18 cellular contexts compared by ENCODE assay signal in the genomic region with DNA sequence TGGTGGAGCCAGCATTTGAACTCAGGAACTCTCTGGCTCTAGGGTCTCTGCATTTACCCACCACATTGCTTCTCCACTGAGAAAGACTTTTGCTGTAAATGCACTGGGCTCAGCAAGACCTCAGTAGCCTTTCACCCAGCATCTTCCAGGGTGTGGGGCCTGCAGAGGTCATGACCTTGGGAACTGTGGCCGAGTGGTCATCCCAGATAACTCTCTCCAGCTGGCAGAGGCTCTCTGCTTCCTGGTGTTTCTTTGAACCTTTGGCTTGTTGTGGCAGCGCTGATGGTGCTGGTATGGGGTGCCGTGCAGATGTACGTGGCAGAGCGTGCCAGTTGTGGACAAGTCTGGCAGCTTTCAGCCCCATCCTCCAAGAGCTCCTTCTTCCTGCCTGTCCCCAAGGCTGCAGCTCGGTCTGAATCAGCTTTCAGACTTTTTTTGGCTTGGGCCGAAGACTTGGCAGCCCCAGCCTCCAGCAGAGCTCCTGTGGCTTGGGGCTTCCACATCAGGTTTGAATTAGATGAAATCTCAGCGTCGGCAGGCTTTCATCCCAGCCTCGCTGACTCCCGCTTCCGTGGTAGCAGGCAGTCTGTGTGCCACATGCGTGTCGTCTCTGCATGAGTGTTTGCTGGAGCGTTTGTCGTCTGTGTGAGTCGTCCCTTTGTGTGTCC. TPM values are rescaled to one million over a fixed set of nuclear protein-coding genes. Genes with fewer than 3 reads are reported as not detected.
DNase-seq lines count a peak whose midpoint lies in the region; ATAC-seq, FAIRE-seq and TF ChIP-seq lines count a peak whose summit lies in the region.
"Had no signal": no experiment of that assay in that cellular context is flagged by ENCODE, and none has a peak within 500 bp of the region (broad histone marks: within the 10 kb centered on the region; RNA-seq: fewer than 3 reads in every experiment).

No MANE protein-coding gene starts in this region.

- H3K36me3 Mint-ChIP-seq in activated naive CD8-positive, alpha-beta T cell treated with anti-CD3 and anti-CD28 coated beads for 36 hours = no peaks in the 10 kb centered on the region

- H3K4me1 Mint-ChIP-seq in activated naive CD8-positive, alpha-beta T cell treated with anti-CD3 and anti-CD28 coated beads for 36 hours = no peaks in the 10 kb centered on the region
- H3K4me1 Mint-ChIP-seq: stimulated activated naive CD8-positive, alpha-beta T cell treated with anti-CD3 and anti-CD28 coated beads, Interleukin-15, amount 100 ng/mL, for 72 hours had no signal

- peaks cover 0 to 14% (median 0%) of the 10 kb centered on the region in 4 donors for H3K4me1 ChIP-seq in tibial nerve
- H3K4me1 ChIP-seq: HAP-1 had no signal

- H3K4me3 ChIP-seq in HFF-Myc (replicated peaks; ENCODE audit: low read depth, low read length) = no peak overlapping the region
- H3K4me3 ChIP-seq in tibial nerve = no peak overlapping the region
- H3K4me3 ChIP-seq: GM12878, HAP-1, ovary had no signal

- no peak for TF ChIP-seq POLR2A in tibial nerve (IDR thresholded peaks at IDR 0.05)

- no peaks in the 10 kb centered on the region for H3K9me3 ChIP-seq in tibial nerve
- H3K9me3 ChIP-seq: HAP-1, ovary had no signal

- H3K4me3 Mint-ChIP-seq in activated naive CD8-positive, alpha-beta T cell treated with anti-CD3 and anti-CD28 coated beads for 36 hours = no peak overlapping the region
- H3K4me3 Mint-ChIP-seq: stimulated activated naive CD8-positive, alpha-beta T cell treated with anti-CD3 and anti-CD28 coated beads, Interleukin-15, amount 100 ng/mL, for 72 hours had no signal

- no peak overlapping the region for H3K27ac ChIP-seq in tibial nerve
- H3K27ac ChIP-seq: ovary had no signal

- H3K27ac Mint-ChIP-seq in activated naive CD8-positive, alpha-beta T cell treated with anti-CD3 and anti-CD28 coated beads for 36 hours = no peak overlapping the region
- H3K27ac Mint-ChIP-seq: stimulated activated naive CD8-positive, alpha-beta T cell treated with anti-CD3 and anti-CD28 coated beads, Interleukin-15, amount 100 ng/mL, for 72 hours had no signal

- no peaks in the 10 kb centered on the region for H3K36me3 ChIP-seq in tibial nerve
- H3K36me3 ChIP-seq: HAP-1, ovary had no signal

- H3K27me3 ChIP-seq in tibial nerve = no peaks in the 10 kb centered on the region
- H3K27me3 ChIP-seq: ovary had no signal

- ATAC-seq in HG03342 (IDR thresholded peaks at IDR 0.05; ENCODE audit: unreplicated experiment) = no peak
- ATAC-seq: GM12878; stimulated activated naive CD8-positive, alpha-beta T cell treated with anti-CD3 and anti-CD28 coated beads, Interleukin-15, amount 100 ng/mL, for 72 hours had no signal

- peak; percentile 88 for DNase-seq in HFF-Myc (ENCODE audit: extremely low read depth, low read depth)
- DNase-seq in brain pericyte (ENCODE audit: low read depth, low spot score) = peak; percentile 62
- DNase-seq in hepatic stellate cell (ENCODE audit: low spot score) = peak; percentile 60
- peak; percentile 50 to 55 for DNase-seq in tibial nerve (ENCODE audit: low spot score in 2 of 2)
- DNase-seq in activated naive CD8-positive, alpha-beta T cell treated with anti-CD3 and anti-CD28 coated beads for 36 hours = no peak
- no peak for DNase-seq in cerebellar cortex (ENCODE audit: low spot score)
- no peak for DNase-seq in RCC 7860 (ENCODE audit: low spot score)
- DNase-seq: activated CD4-positive, alpha-beta T cell treated with anti-CD3 and anti-CD28 coated beads, Interleukin-2, amount 50 U/mL, for 4 hours; activated naive CD4-positive, alpha-beta T cell treated with Interleukin-2 at 50 U/mL for 16 hours; dermis blood vessel endothelial cell; mammary epithelial cell; NK-92 treated with Interleukin-12 subunit alpha and Interleukin-12 subunit beta, amount 100 ng/mL, for 24 hours; ovary; stimulated activated naive CD8-positive, alpha-beta T cell treated with anti-CD3 and anti-CD28 coated beads, Interleukin-15, amount 100 ng/mL, for 72 hours had no signal

- peak in 1 of 2 donors; percentile 43 for TF ChIP-seq EP300 in tibial nerve (IDR thresholded peaks at IDR 0.05)

- WGBS in tibial nerve, 2 donors = 63 to 71% methylated on average over 17 of the region's 17 CpGs

- no peaks in the 10 kb centered on the region for H3K9me3 Mint-ChIP-seq in activated naive CD8-positive, alpha-beta T cell treated with anti-CD3 and anti-CD28 coated beads for 36 hours
- H3K9me3 Mint-ChIP-seq: stimulated activated naive CD8-positive, alpha-beta T cell treated with anti-CD3 and anti-CD28 coated beads, Interleukin-15, amount 100 ng/mL, for 72 hours had no signal

- no peaks in the 10 kb centered on the region for H3K27me3 Mint-ChIP-seq in activated naive CD8-positive, alpha-beta T cell treated with anti-CD3 and anti-CD28 coated beads for 36 hours
- H3K27me3 Mint-ChIP-seq: stimulated activated naive CD8-positive, alpha-beta T cell treated with anti-CD3 and anti-CD28 coated beads, Interleukin-15, amount 100 ng/mL, for 72 hours had no signal

- TF ChIP-seq CTCF in HFF-Myc (IDR thresholded peaks at IDR 0.05; ENCODE audit: low read depth, low read length, missing control alignments) (no peak), tibial nerve (IDR thresholded peaks at IDR 0.05) (no peak)

- FAIRE-seq in RCC 7860 (lab: Jason Lieb, UNC) = no peak
- FAIRE-seq: D721Med, GM12878 had no signal

RNA-seq across cellular contexts. Expression of a gene that starts 21.4 kb away (rescaled TPM):
- total RNA-seq in tibial nerve = 10 to 100 TPM in 1 of 4 donors, 1 to 10 TPM in 3; 4.2 to 12.1 (median 7.4) TPM
- total RNA-seq in activated naive CD8-positive, alpha-beta T cell treated with anti-CD3 and anti-CD28 coated beads for 36 hours = under 1 TPM; 0.06 to 0.10 TPM
- total RNA-seq: GM12878 had no signal

Comparison
In these comparisons a context has a peak if more than half of its experiments do, and no peak if none do; other contexts are left out.
1. DNase-seq: peak in HFF-Myc (single experiment), brain pericyte (single experiment), hepatic stellate cell (single experiment) and tibial nerve (2 of 2); none in activated naive CD8-positive, alpha-beta T cell treated with anti-CD3 and anti-CD28 coated beads for 36 hours (single experiment), cerebellar cortex (single experiment) and RCC 7860 (single experiment).
2. RNA of a gene that starts 21.4 kb away (total RNA-seq): 4.2 to 12.1 TPM in tibial nerve; 0.06 to 0.10 TPM in activated naive CD8-positive, alpha-beta T cell treated with anti-CD3 and anti-CD28 coated beads for 36 hours; every median in the first group is over 4 times any median in the second.